ENCODE assay signal across 9 cellular contexts in genomic region chr12:55659486-55660385, GRCh38. TPM values are rescaled to one million over a fixed set of nuclear protein-coding genes. Genes with fewer than 3 reads are reported as not detected.
DNase-seq lines count a peak whose midpoint lies in the region; TF ChIP-seq lines count a peak whose summit lies in the region.
"Had no signal": no experiment of that assay in that cellular context is flagged by ENCODE, and none has a peak within 500 bp of the region (broad histone marks: within the 10 kb centered on the region; RNA-seq: fewer than 3 reads in every experiment).

No MANE protein-coding gene starts in this region.

- TF ChIP-seq POLR2A in NB4 (IDR thresholded peaks at IDR 0.05; ENCODE audit: extremely low read depth, insufficient read length), result no peak

- no peaks in the 10 kb centered on the region for H3K9me3 ChIP-seq in parathyroid adenoma (ENCODE audit: control insufficient read depth, low read length)

- H3K9me3 Mint-ChIP-seq in endothelial cell (ENCODE audit: unreplicated experiment), result no peaks in the 10 kb centered on the region

- no peak overlapping the region for H2AFZ ChIP-seq in parathyroid adenoma

- H3K36me3 ChIP-seq in parathyroid adenoma (ENCODE audit: control insufficient read depth, insufficient read depth, low read length), result no peaks in the 10 kb centered on the region

- no peak overlapping the region for H3K4me2 ChIP-seq in parathyroid adenoma (ENCODE audit: low read length)

- no peak overlapping the region for H3K4me3 Mint-ChIP-seq in endothelial cell (ENCODE audit: unreplicated experiment)

- H3K27ac ChIP-seq in parathyroid adenoma, result no peak overlapping the region

- no peaks in the 10 kb centered on the region for H3K36me3 Mint-ChIP-seq in endothelial cell (ENCODE audit: low read depth, unreplicated experiment)

- intact Hi-C loops in posterior vena cava (cut with DNase I), result no loop called here

- H3K27me3 ChIP-seq in parathyroid adenoma (ENCODE audit: control insufficient read depth, insufficient read depth, low read length), result no peaks in the 10 kb centered on the region

- H3K4me3 ChIP-seq in GM12864 (ENCODE audit: low read depth, low read length) (no peak overlapping the region), NB4 (ENCODE audit: low read depth, low read length) (no peak overlapping the region), parathyroid adenoma (ENCODE audit: low read depth, low read length) (no peak overlapping the region)

- no peak overlapping the region for H3K27ac Mint-ChIP-seq in endothelial cell (ENCODE audit: unreplicated experiment)

- DNase-seq in GM12864 (ENCODE audit: low read depth) (no peak), NB4 (ENCODE audit: low read depth) (peak; percentile 65), endothelial cell (ENCODE audit: low spot score) (peak; percentile 21), posterior vena cava (ENCODE audit: low spot score) (no peak), activated gamma-delta T cell treated with Interleukin-2 at 50 U/mL for 16 hours (no peak), COLO829 (ENCODE audit: low spot score) (no peak)
- no peak for DNase-seq in activated CD4-positive, alpha-beta T cell treated with anti-CD3 and anti-CD28 coated beads for 1 hour

- TF ChIP-seq CTCF in GM12864 (IDR thresholded peaks at IDR 0.05; ENCODE audit: low read depth, low read length, missing control alignments) (peak; percentile 64), NB4 (IDR thresholded peaks at IDR 0.05; ENCODE audit: low read depth, low read length) (peak; percentile 68), endothelial cell (IDR thresholded peaks at IDR 0.05; ENCODE audit: unreplicated experiment) (no peak), parathyroid adenoma (IDR thresholded peaks at IDR 0.05) (peak; percentile 25)

- no peaks in the 10 kb centered on the region for H3K79me2 ChIP-seq in parathyroid adenoma

- peaks cover 8% of the 10 kb centered on the region for H3K27me3 Mint-ChIP-seq in endothelial cell (ENCODE audit: unreplicated experiment)

- no peaks in the 10 kb centered on the region for H3K4me1 ChIP-seq in parathyroid adenoma

- no peaks in the 10 kb centered on the region for H3K4me1 Mint-ChIP-seq in endothelial cell (ENCODE audit: unreplicated experiment)

- H3K9ac ChIP-seq in parathyroid adenoma, result no peak overlapping the region

RNA-seq across cellular contexts. Expression of gene OR10P1, which starts 23.0 kb away (rescaled TPM):
- total RNA-seq in endothelial cell (ENCODE audit: unreplicated experiment), result not detected
- not detected for total RNA-seq in posterior vena cava
- total RNA-seq: T-helper 2 cell treated with Interferon-gamma antibody and Interleukin-4, amounts not matched to agents 100 ng/mL and 5 ng/mL, for 36 hours had no signal

RNA-seq across cellular contexts. Expression of gene ITGA7, which starts 48.0 kb away (rescaled TPM):
- 4.0 TPM for total RNA-seq in endothelial cell (ENCODE audit: unreplicated experiment)
- 100 to 1,000 TPM; 497 to 570 TPM for total RNA-seq in posterior vena cava

RNA-seq across cellular contexts. Expression of gene BLOC1S1, which starts 56.1 kb away (rescaled TPM):
- total RNA-seq in endothelial cell (ENCODE audit: unreplicated experiment) (66.5 TPM), posterior vena cava (100 to 1,000 TPM; 115 to 118 TPM)

Comparison
In these comparisons a context has a peak if more than half of its experiments do, and no peak if none do; other contexts are left out.
1. DNase-seq: peak in NB4 (single experiment) and endothelial cell (single experiment); none in GM12864 (single experiment), posterior vena cava (single experiment), activated gamma-delta T cell treated with Interleukin-2 at 50 U/mL for 16 hours (single experiment), COLO829 (single experiment) and activated CD4-positive, alpha-beta T cell treated with anti-CD3 and anti-CD28 coated beads for 1 hour (single experiment).
2. RNA of gene ITGA7, which starts 48.0 kb away (total RNA-seq): 497 to 570 TPM in posterior vena cava; 4.0 TPM in endothelial cell (single experiment); every median in the first group is over 100 times any median in the second.